ENCODE assay signal across 25 cellular contexts in the genomic region with DNA sequence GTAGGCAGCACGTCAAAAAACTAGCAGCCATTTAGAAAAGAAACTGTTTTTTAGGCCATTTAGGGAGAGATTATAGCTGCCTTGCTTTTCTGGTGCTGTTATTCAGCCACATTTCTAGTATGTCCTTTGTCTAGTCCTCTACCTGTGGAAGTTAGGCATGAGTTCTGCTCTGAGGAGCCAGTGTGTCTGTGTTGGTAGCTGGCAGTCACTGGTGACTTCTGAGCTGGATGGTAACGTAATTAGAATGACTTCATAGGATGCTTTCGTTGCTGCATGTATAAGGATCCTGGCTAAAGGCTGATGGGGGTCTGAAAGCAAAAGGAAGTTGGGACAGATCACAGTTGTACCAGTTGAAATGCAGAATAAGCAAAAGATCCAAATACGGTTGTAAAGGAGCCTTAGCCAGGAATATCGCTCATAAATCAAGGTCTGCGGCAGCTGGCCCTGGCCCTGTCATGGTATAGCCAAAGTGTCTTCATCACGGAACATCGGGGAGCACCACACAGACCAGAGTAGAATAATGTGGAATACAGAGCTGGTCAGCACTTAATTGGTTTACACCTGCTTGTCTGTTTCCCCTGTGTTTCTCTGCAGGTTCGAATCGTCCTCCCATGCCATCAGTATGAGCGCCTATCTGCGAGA.
"Had no signal": no experiment of that assay in that cellular context is flagged by ENCODE, and none has a peak within 500 bp of the region (broad histone marks: within the 10 kb centered on the region; RNA-seq: fewer than 3 reads in every experiment).

No MANE protein-coding gene starts in this region.

- H3K9me3 Mint-ChIP-seq: activated B cell treated with CpG ODN at 0.5 μM for 24 hours; activated T-cell treated with anti-CD3 and anti-CD28 coated beads, Interleukin-2, amount 50 U/mL, for 72 hours; naive thymus-derived CD8-positive, alpha-beta T cell had no signal

- H3K4me3 ChIP-seq: body of pancreas, skin epidermis, transverse colon had no signal

- H3K27me3 Mint-ChIP-seq: activated B cell treated with CpG ODN at 0.5 μM for 24 hours; activated naive CD8-positive, alpha-beta T cell; naive thymus-derived CD8-positive, alpha-beta T cell; progenitor cell of endocrine pancreas; T-helper 17 cell had no signal

- H3K27ac Mint-ChIP-seq: activated B cell treated with CpG ODN at 0.5 μM for 24 hours, progenitor cell of endocrine pancreas, T-helper 17 cell had no signal

- ATAC-seq: activated T-cell treated with anti-CD3 and anti-CD28 coated beads, Interleukin-2, amount 50 U/mL, for 72 hours; body of pancreas; foreskin keratinocyte; naive thymus-derived CD8-positive, alpha-beta T cell; right cardiac atrium; T-helper 17 cell had no signal

- FAIRE-seq: TTC549 had no signal

- H3K27me3 ChIP-seq: body of pancreas, foreskin keratinocyte, transverse colon had no signal

- H3K4me1 ChIP-seq: body of pancreas, transverse colon had no signal

- DNase-seq: activated B cell treated with CpG ODN at 0.5 μM for 24 hours; activated CD4-positive, alpha-beta T cell treated with anti-CD3 and anti-CD28 coated beads for 48 hours; activated CD8-positive, alpha-beta memory T cell treated with anti-CD3 and anti-CD28 coated beads, Interleukin-2, amount 50 U/mL, for 48 hours; activated gamma-delta T cell treated with Interleukin-2 at 50 U/mL for 16 hours; activated T-cell treated with anti-CD3 and anti-CD28 coated beads, Interleukin-2, amount 50 U/mL, for 72 hours; amygdala; body of pancreas; caudate nucleus; effector CD8-positive, alpha-beta T cell; foreskin keratinocyte; kidney glomerular epithelial cell; mesenchymal stem cell; naive thymus-derived CD8-positive, alpha-beta T cell; occipital lobe; right cardiac atrium; stimulated activated CD4-positive, alpha-beta T cell treated with anti-CD3 and anti-CD28 coated beads, Interleukin-15, amount 100 ng/mL, for 24 hours; stimulated activated CD4-positive, alpha-beta T cell treated with anti-CD3 and anti-CD28 coated beads, Interleukin-4, amount 100 ng/mL, for 1 hour; stimulated activated naive CD4-positive, alpha-beta T cell treated with Interleukin-2 at 50 U/mL for 16 hours; substantia nigra; T-helper 17 cell; transverse colon had no signal

- H3K4me3 Mint-ChIP-seq: activated B cell treated with CpG ODN at 0.5 μM for 24 hours; activated naive CD8-positive, alpha-beta T cell; activated T-cell treated with anti-CD3 and anti-CD28 coated beads, Interleukin-2, amount 50 U/mL, for 72 hours; T-helper 17 cell had no signal

- H3K9me3 ChIP-seq: body of pancreas, transverse colon had no signal
